In the genomic region with DNA sequence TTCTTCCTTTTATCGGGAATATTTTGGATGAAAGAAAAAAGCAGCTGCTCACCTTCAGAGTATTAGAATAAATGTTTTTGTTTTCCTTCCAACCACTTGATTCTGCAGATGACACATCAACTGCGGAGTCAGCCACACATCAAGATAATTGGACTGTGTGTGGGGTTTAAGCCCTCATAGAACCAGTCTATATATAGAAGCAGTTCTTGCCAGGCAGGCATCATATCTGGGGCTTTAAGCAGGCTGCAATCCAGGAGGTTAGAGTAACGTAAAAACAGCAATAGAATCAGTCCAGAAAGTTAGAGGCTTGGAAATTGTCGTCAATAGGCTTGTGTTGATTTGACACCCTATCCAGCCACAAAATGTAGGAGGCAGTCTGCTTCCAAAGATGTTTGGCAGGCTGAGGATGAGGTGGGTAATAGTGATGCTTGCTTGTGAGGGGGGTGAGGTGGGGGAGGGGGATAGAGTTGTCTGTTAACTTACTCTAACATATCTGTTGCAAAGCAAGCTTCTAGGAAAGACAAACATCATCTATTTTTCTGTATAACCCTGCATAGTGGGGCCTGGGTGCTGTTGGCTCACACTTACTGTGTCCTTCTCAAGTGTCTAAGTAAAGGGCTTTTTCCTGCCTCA, we compare ENCODE assay signal across 13 cellular contexts.
A peak's percentile ranks its signal among the peaks of the same experiment; 100 is the strongest.
DNase-seq lines count a peak whose midpoint lies in the region; ATAC-seq and TF ChIP-seq lines count a peak whose summit lies in the region.
"Had no signal": no experiment of that assay in that cellular context is flagged by ENCODE, and none has a peak within 500 bp of the region (broad histone marks: within the 10 kb centered on the region; RNA-seq: fewer than 3 reads in every experiment).

No MANE protein-coding gene starts in this region.

- peak overlapping the region; percentile 83 for H3K27ac ChIP-seq in skeletal muscle tissue (ENCODE audit: low read depth, low read length)
- H3K27ac ChIP-seq in mammary epithelial cell (ENCODE audit: insufficient read depth, low read depth, low read length): no peak overlapping the region
- H3K27ac ChIP-seq: vagina had no signal

- no TSS peak for BruUV-seq in mammary epithelial cell (replicated peaks; lab: Mats Ljungman, UMichigan)

- H3K4me3 ChIP-seq in fibroblast of pulmonary artery (replicated peaks; ENCODE audit: low read depth, low read length): no peak overlapping the region
- H3K4me3 ChIP-seq in skeletal muscle tissue (ENCODE audit: low read length in 3 of 3): peak overlapping the region in 2 of 3 donors; percentile 2 to 15
- no peak overlapping the region for H3K4me3 ChIP-seq in mammary epithelial cell (replicated peaks in 1 of 3; ENCODE audit: insufficient read depth in 1 of 3, low read depth in 2 of 3, low read length in 3 of 3)
- H3K4me3 ChIP-seq: vagina had no signal

- CTCF ChIA-PET in WTC11 (lab: Charles Lee) (interaction anchor here (1.3 to 1.6 kb wide), 5 partner anchors 9 to 371 kb away, joined by 4 to 7 read pairs (median 5); no protein-coding TSS in a partner anchor), mammary epithelial cell (lab: Charles Lee; ENCODE audit: low non-redundant PET) (no interaction called here)

- H3K9me3 Mint-ChIP-seq in activated naive CD8-positive, alpha-beta T cell (ENCODE audit: low read depth): no peaks in the 10 kb centered on the region
- no peaks in the 10 kb centered on the region for H3K9me3 Mint-ChIP-seq in activated naive CD8-positive, alpha-beta T cell treated with anti-CD3 and anti-CD28 coated beads, Interleukin-2, amount 50 U/mL, for 24 hours
- no peaks in the 10 kb centered on the region for H3K9me3 Mint-ChIP-seq in WTC11
- no peaks in the 10 kb centered on the region for H3K9me3 Mint-ChIP-seq in activated T-cell treated with anti-CD3 and anti-CD28 coated beads, Interleukin-2, amount 50 U/mL, for 24 hours

- H3K36me3 Mint-ChIP-seq in activated naive CD8-positive, alpha-beta T cell: peaks cover 13% of the 10 kb centered on the region
- peaks cover 25% of the 10 kb centered on the region for H3K36me3 Mint-ChIP-seq in activated naive CD8-positive, alpha-beta T cell treated with anti-CD3 and anti-CD28 coated beads, Interleukin-2, amount 50 U/mL, for 24 hours (ENCODE audit: low read depth)
- H3K36me3 Mint-ChIP-seq in WTC11: no peaks in the 10 kb centered on the region
- H3K36me3 Mint-ChIP-seq in activated T-cell treated with anti-CD3 and anti-CD28 coated beads, Interleukin-2, amount 50 U/mL, for 24 hours (ENCODE audit: low read depth): peaks cover 62% of the 10 kb centered on the region

- peaks cover 28 to 33% (median 31%) of the 10 kb centered on the region in 3 donors for H3K4me1 ChIP-seq in skeletal muscle tissue (ENCODE audit: control insufficient read depth in 3 of 3, insufficient read depth in 3 of 3, low read length in 3 of 3)
- peaks cover 2% of the 10 kb centered on the region for H3K4me1 ChIP-seq in mammary epithelial cell (ENCODE audit: insufficient read depth, low read length)
- H3K4me1 ChIP-seq: vagina had no signal

- H4K20me1 ChIP-seq in mammary epithelial cell (ENCODE audit: insufficient read depth, low read length): no peaks in the 10 kb centered on the region

- H2AFZ ChIP-seq in mammary epithelial cell (ENCODE audit: low read depth, low read length): no peak overlapping the region

- intact Hi-C loops in mammary epithelial cell (cut with micrococcal nuclease): no loop called here

- H3K79me2 ChIP-seq in mammary epithelial cell (ENCODE audit: insufficient read depth, low read length): peaks cover 11% of the 10 kb centered on the region

- dilution Hi-C loops in mammary epithelial cell (cut with HindIII; ENCODE audit: low sequenced_read_pairs): no loop called here

- DNase-seq in activated naive CD8-positive, alpha-beta T cell treated with anti-CD3 and anti-CD28 coated beads, Interleukin-2, amount 50 U/mL, for 24 hours: no peak
- no peak for DNase-seq in WTC11 (ENCODE audit: low spot score)
- DNase-seq in fibroblast of pulmonary artery (ENCODE audit: low read depth): peak; percentile 58
- no peak for DNase-seq in mammary epithelial cell
- no peak for DNase-seq in activated T-cell treated with anti-CD3 and anti-CD28 coated beads, Interleukin-2, amount 50 U/mL, for 24 hours
- DNase-seq: activated CD4-positive, alpha-beta T cell treated with anti-CD3 and anti-CD28 coated beads, Interleukin-2, amount 50 U/mL, for 1 hour; Kasumi-1; NCI-H345 had no signal

- POLR2A ChIA-PET in WTC11 (lab: Charles Lee): no interaction called here

- no peak for ATAC-seq in activated naive CD8-positive, alpha-beta T cell treated with anti-CD3 and anti-CD28 coated beads, Interleukin-2, amount 50 U/mL, for 24 hours
- ATAC-seq in WTC11: no peak
- no peak for ATAC-seq in HG03442 (IDR thresholded peaks at IDR 0.05; ENCODE audit: unreplicated experiment)
- ATAC-seq: Panc1 had no signal

- in situ Hi-C loops in mammary epithelial cell (cut with MboI; ENCODE audit: low sequenced_read_pairs in 2 of 2): no loop called here

- no peak overlapping the region for H3K4me3 Mint-ChIP-seq in activated naive CD8-positive, alpha-beta T cell
- no peak overlapping the region for H3K4me3 Mint-ChIP-seq in activated naive CD8-positive, alpha-beta T cell treated with anti-CD3 and anti-CD28 coated beads, Interleukin-2, amount 50 U/mL, for 24 hours
- H3K4me3 Mint-ChIP-seq in WTC11: no peak overlapping the region
- no peak overlapping the region for H3K4me3 Mint-ChIP-seq in activated T-cell treated with anti-CD3 and anti-CD28 coated beads, Interleukin-2, amount 50 U/mL, for 24 hours

- no peaks in the 10 kb centered on the region for H3K27me3 Mint-ChIP-seq in activated naive CD8-positive, alpha-beta T cell
- H3K27me3 Mint-ChIP-seq in activated naive CD8-positive, alpha-beta T cell treated with anti-CD3 and anti-CD28 coated beads, Interleukin-2, amount 50 U/mL, for 24 hours: no peaks in the 10 kb centered on the region
- H3K27me3 Mint-ChIP-seq in WTC11 (ENCODE audit: low read depth): no peaks in the 10 kb centered on the region
- H3K27me3 Mint-ChIP-seq in activated T-cell treated with anti-CD3 and anti-CD28 coated beads, Interleukin-2, amount 50 U/mL, for 24 hours: no peaks in the 10 kb centered on the region

- peak overlapping the region in 2 of 3 donors; percentile 34 to 45 for H3K9ac ChIP-seq in skeletal muscle tissue (ENCODE audit: low read depth in 1 of 3, low read length in 3 of 3)
- H3K9ac ChIP-seq in mammary epithelial cell (ENCODE audit: insufficient read depth, low read length): no peak overlapping the region

- H3K9me3 ChIP-seq in skeletal muscle tissue (ENCODE audit: control insufficient read depth in 3 of 3, low read length in 3 of 3): no peaks in the 10 kb centered on the region
- H3K9me3 ChIP-seq in mammary epithelial cell (replicated peaks; ENCODE audit: insufficient read depth, low read length): no peaks in the 10 kb centered on the region
- H3K9me3 ChIP-seq: vagina had no signal

- no peak for TF ChIP-seq CTCF in WTC11 (IDR thresholded peaks at IDR 0.05)
- TF ChIP-seq CTCF in fibroblast of pulmonary artery (IDR thresholded peaks at IDR 0.05; ENCODE audit: low read length, missing control alignments): no peak
- no peak for TF ChIP-seq CTCF in mammary epithelial cell (conservative IDR thresholded peaks at IDR 0.05 in 1 of 2, IDR thresholded peaks at IDR 0.05 in 1 of 2; ENCODE audit: extremely low read depth in 1 of 2, insufficient read depth in 1 of 2, low read depth in 1 of 2, low read length in 2 of 2)

- peak overlapping the region; percentile 41 for H3K27ac Mint-ChIP-seq in activated naive CD8-positive, alpha-beta T cell
- H3K27ac Mint-ChIP-seq in activated naive CD8-positive, alpha-beta T cell treated with anti-CD3 and anti-CD28 coated beads, Interleukin-2, amount 50 U/mL, for 24 hours: no peak overlapping the region
- H3K27ac Mint-ChIP-seq in WTC11: peak overlapping the region; percentile 30; the same call in 1 of the 2 replicates
- no peak overlapping the region for H3K27ac Mint-ChIP-seq in activated T-cell treated with anti-CD3 and anti-CD28 coated beads, Interleukin-2, amount 50 U/mL, for 24 hours

- no peaks in the 10 kb centered on the region for H3K27me3 ChIP-seq in skeletal muscle tissue (ENCODE audit: control insufficient read depth in 3 of 3, insufficient read depth in 3 of 3, low read length in 3 of 3)
- H3K27me3 ChIP-seq in mammary epithelial cell (ENCODE audit: insufficient read depth, low read length): no peaks in the 10 kb centered on the region
- H3K27me3 ChIP-seq: vagina had no signal

- peaks cover 25% of the 10 kb centered on the region for H3K4me1 Mint-ChIP-seq in activated naive CD8-positive, alpha-beta T cell (ENCODE audit: low read depth)
- peaks cover 19% of the 10 kb centered on the region for H3K4me1 Mint-ChIP-seq in activated naive CD8-positive, alpha-beta T cell treated with anti-CD3 and anti-CD28 coated beads, Interleukin-2, amount 50 U/mL, for 24 hours
- peaks cover 45% of the 10 kb centered on the region for H3K4me1 Mint-ChIP-seq in WTC11
- H3K4me1 Mint-ChIP-seq in activated T-cell treated with anti-CD3 and anti-CD28 coated beads, Interleukin-2, amount 50 U/mL, for 24 hours (ENCODE audit: low read depth): peaks cover 29% of the 10 kb centered on the region

- no peak overlapping the region for H3K4me2 ChIP-seq in mammary epithelial cell (ENCODE audit: insufficient read depth, low read depth, low read length)

- WGBS in mammary epithelial cell (ENCODE audit: low coverage, missing lambda C conversion rate): 100% methylated on average over 4 of the region's 4 CpGs

- H3K36me3 ChIP-seq in skeletal muscle tissue (ENCODE audit: control insufficient read depth in 3 of 3, insufficient read depth in 3 of 3, low read length in 3 of 3): peaks cover 5 to 9% (median 7%) of the 10 kb centered on the region in 3 donors
- no peaks in the 10 kb centered on the region for H3K36me3 ChIP-seq in mammary epithelial cell (ENCODE audit: insufficient read depth, low read length)

TF ChIP-seq in WTC11, 78 proteins besides CTCF, POLR2A, EP300 and RAD21 (continues in another document):
- TF ChIP-seq, protein P1, sequence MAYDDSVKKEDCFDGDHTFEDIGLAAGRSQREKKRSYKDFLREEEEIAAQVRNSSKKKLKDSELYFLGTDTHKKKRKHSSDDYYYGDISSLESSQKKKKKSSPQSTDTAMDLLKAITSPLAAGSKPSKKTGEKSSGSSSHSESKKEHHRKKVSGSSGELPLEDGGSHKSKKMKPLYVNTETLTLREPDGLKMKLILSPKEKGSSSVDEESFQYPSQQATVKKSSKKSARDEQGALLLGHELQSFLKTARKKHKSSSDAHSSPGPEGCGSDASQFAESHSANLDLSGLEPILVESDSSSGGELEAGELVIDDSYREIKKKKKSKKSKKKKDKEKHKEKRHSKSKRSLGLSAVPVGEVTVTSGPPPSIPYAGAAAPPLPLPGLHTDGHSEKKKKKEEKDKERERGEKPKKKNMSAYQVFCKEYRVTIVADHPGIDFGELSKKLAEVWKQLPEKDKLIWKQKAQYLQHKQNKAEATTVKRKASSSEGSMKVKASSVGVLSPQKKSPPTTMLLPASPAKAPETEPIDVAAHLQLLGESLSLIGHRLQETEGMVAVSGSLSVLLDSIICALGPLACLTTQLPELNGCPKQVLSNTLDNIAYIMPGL (CRISPR knock-in tag; IDR thresholded peaks at IDR 0.05): no peak
- TF ChIP-seq TEAD1 (CRISPR knock-in tag; IDR thresholded peaks at IDR 0.05) (no peak), TEAD4 (CRISPR knock-in tag; IDR thresholded peaks at IDR 0.05) (no peak), IRF2 (CRISPR knock-in tag; IDR thresholded peaks at IDR 0.05; ENCODE audit: borderline replicate concordance, low read depth) (no peak), TP53 (CRISPR knock-in tag; IDR thresholded peaks at IDR 0.05) (no peak)

Comparison
In these comparisons a context has a peak if more than half of its experiments do, and no peak if none do; other contexts are left out.
1. H3K27ac Mint-ChIP-seq: peak in activated naive CD8-positive, alpha-beta T cell (single experiment) and WTC11 (single experiment); none in activated naive CD8-positive, alpha-beta T cell treated with anti-CD3 and anti-CD28 coated beads, Interleukin-2, amount 50 U/mL, for 24 hours (single experiment) and activated T-cell treated with anti-CD3 and anti-CD28 coated beads, Interleukin-2, amount 50 U/mL, for 24 hours (single experiment).
2. H3K4me3 ChIP-seq: peak in skeletal muscle tissue (2 of 3); none in fibroblast of pulmonary artery (single experiment) and mammary epithelial cell (0 of 3).